ENCODE assay signal across 11 cellular contexts in genomic region chr20:39829713-39830112, GRCh38.
DNase-seq lines count a peak whose midpoint lies in the region; ATAC-seq and TF ChIP-seq lines count a peak whose summit lies in the region.
"Had no signal": no experiment of that assay in that cellular context is flagged by ENCODE, and none has a peak within 500 bp of the region (broad histone marks: within the 10 kb centered on the region; RNA-seq: fewer than 3 reads in every experiment).

No MANE protein-coding gene starts in this region.

- H3K4me2 ChIP-seq in MM.1S (ENCODE audit: low read depth, low read length): no peak overlapping the region

- peak overlapping the region in 1 of 2 donors; percentile 14 for H3K27ac Mint-ChIP-seq in natural killer cell treated with Interleukin-12 subunit alpha and Interleukin-12 subunit beta and Interleukin-15 and Interleukin-18, amount 100 ng/mL, for 72 hours
- no peak overlapping the region for H3K27ac Mint-ChIP-seq in natural killer cell
- H3K27ac Mint-ChIP-seq in T-cell: no peak overlapping the region

- H3K4me1 Mint-ChIP-seq in natural killer cell treated with Interleukin-12 subunit alpha and Interleukin-12 subunit beta and Interleukin-15 and Interleukin-18, amount 100 ng/mL, for 72 hours (ENCODE audit: low read depth in 2 of 2): peaks cover 15 to 17% of the 10 kb centered on the region in 2 donors
- H3K4me1 Mint-ChIP-seq in natural killer cell: no peaks in the 10 kb centered on the region
- no peaks in the 10 kb centered on the region for H3K4me1 Mint-ChIP-seq in T-cell

- ATAC-seq in natural killer cell treated with Interleukin-12 subunit alpha and Interleukin-12 subunit beta and Interleukin-15 and Interleukin-18, amount 100 ng/mL, for 72 hours: peak; percentile 83 to 90
- ATAC-seq in natural killer cell: no peak
- ATAC-seq in HG02840 (IDR thresholded peaks at IDR 0.05; ENCODE audit: low FRiP score, unreplicated experiment): peak; percentile 76
- ATAC-seq in T-cell (replicated peaks in 1 of 4): no peak

- H3K4me3 ChIP-seq in MM.1S (ENCODE audit: low read length): no peak overlapping the region
- H3K4me3 ChIP-seq: cardiac muscle cell, heart right ventricle had no signal

- no peaks in the 10 kb centered on the region for H3K4me1 ChIP-seq in MM.1S (ENCODE audit: low read length)

- POLR2A ChIA-PET in T-cell (lab: Charles Lee): no interaction called here

- no peaks in the 10 kb centered on the region for H3K36me3 ChIP-seq in MM.1S (replicated peaks; ENCODE audit: insufficient read depth, low read length)
- H3K36me3 ChIP-seq: cardiac muscle cell, heart right ventricle had no signal

- H3K27me3 Mint-ChIP-seq in natural killer cell treated with Interleukin-12 subunit alpha and Interleukin-12 subunit beta and Interleukin-15 and Interleukin-18, amount 100 ng/mL, for 72 hours: peaks cover 0 to 7% of the 10 kb centered on the region in 2 donors
- peaks cover 0 to 2% of the 10 kb centered on the region in 2 donors for H3K27me3 Mint-ChIP-seq in natural killer cell (ENCODE audit: low read depth in 2 of 2)
- peaks cover 0 to 3% of the 10 kb centered on the region in 2 donors for H3K27me3 Mint-ChIP-seq in T-cell

- H3K36me3 Mint-ChIP-seq in natural killer cell treated with Interleukin-12 subunit alpha and Interleukin-12 subunit beta and Interleukin-15 and Interleukin-18, amount 100 ng/mL, for 72 hours: no peaks in the 10 kb centered on the region
- H3K36me3 Mint-ChIP-seq in natural killer cell: no peaks in the 10 kb centered on the region
- H3K36me3 Mint-ChIP-seq in T-cell: no peaks in the 10 kb centered on the region

- DNase-seq in natural killer cell treated with Interleukin-12 subunit alpha and Interleukin-12 subunit beta and Interleukin-15 and Interleukin-18, amount 100 ng/mL, for 72 hours (ENCODE audit: low spot score): no peak
- no peak for DNase-seq in natural killer cell
- peak; percentile 16 for DNase-seq in MM.1S
- no peak for DNase-seq in activated gamma-delta T cell (lab: John Stamatoyannopoulos, UW)
- DNase-seq in GF-D8 (lab: John Stamatoyannopoulos, UW): no peak
- DNase-seq in T-cell: no peak
- no peak for DNase-seq in activated CD4-positive, CD25-positive, alpha-beta regulatory T cell treated with anti-CD3 and anti-CD28 coated beads, Interleukin-2, amount 50 U/mL, for 72 hours
- DNase-seq: NCI-H526 had no signal

- CTCF ChIA-PET in T-cell (lab: Charles Lee): no interaction called here

- H3K9ac ChIP-seq in MM.1S (ENCODE audit: low read length): no peak overlapping the region

- H3K27ac ChIP-seq in MM.1S (ENCODE audit: low read length): no peak overlapping the region
- H3K27ac ChIP-seq: cardiac muscle cell, heart right ventricle had no signal

- intact Hi-C loops in natural killer cell (cut with micrococcal nuclease): loop anchor here (10.0 kb wide), 1 partner anchor 65 kb away; no protein-coding TSS in a partner anchor

- peak overlapping the region; percentile 28 for H3K4me3 Mint-ChIP-seq in natural killer cell treated with Interleukin-12 subunit alpha and Interleukin-12 subunit beta and Interleukin-15 and Interleukin-18, amount 100 ng/mL, for 72 hours
- H3K4me3 Mint-ChIP-seq in natural killer cell (no peak overlapping the region), T-cell (no peak overlapping the region)

- no peaks in the 10 kb centered on the region for H4K20me1 ChIP-seq in MM.1S (ENCODE audit: insufficient read depth, low read length)

- H3K9me2 ChIP-seq in MM.1S (replicated peaks; ENCODE audit: insufficient read depth, low read length): no peaks in the 10 kb centered on the region

- no peak for TF ChIP-seq CTCF in natural killer cell (IDR thresholded peaks at IDR 0.05)
- TF ChIP-seq CTCF in MM.1S (IDR thresholded peaks at IDR 0.05; ENCODE audit: low read length): no peak

- H3K27me3 ChIP-seq in MM.1S (replicated peaks; ENCODE audit: insufficient read depth, low read length): no peaks in the 10 kb centered on the region
- H3K27me3 ChIP-seq: cardiac muscle cell had no signal

- H3K9me3 ChIP-seq in MM.1S (replicated peaks; ENCODE audit: insufficient read depth, low read length): no peaks in the 10 kb centered on the region
- H3K9me3 ChIP-seq: heart right ventricle had no signal

- H3F3A ChIP-seq in MM.1S (ENCODE audit: insufficient read depth, low read length): no peaks in the 10 kb centered on the region

- peaks cover 9% of the 10 kb centered on the region for H3K9me3 Mint-ChIP-seq in natural killer cell treated with Interleukin-12 subunit alpha and Interleukin-12 subunit beta and Interleukin-15 and Interleukin-18, amount 100 ng/mL, for 72 hours
- H3K9me3 Mint-ChIP-seq in natural killer cell (peaks cover 0 to 4% of the 10 kb centered on the region in 2 donors), T-cell (peaks cover 0 to 8% (median 0%) of the 10 kb centered on the region in 3 donors)

- H2AFZ ChIP-seq in MM.1S (ENCODE audit: low read length): no peak overlapping the region

- H3K79me2 ChIP-seq in MM.1S (ENCODE audit: low read length): no peaks in the 10 kb centered on the region

Comparison
In these comparisons a context has a peak if more than half of its experiments do, and no peak if none do; other contexts are left out.
1. ATAC-seq: peak in natural killer cell treated with Interleukin-12 subunit alpha and Interleukin-12 subunit beta and Interleukin-15 and Interleukin-18, amount 100 ng/mL, for 72 hours (2 of 2) and HG02840 (single experiment); none in natural killer cell (0 of 3) and T-cell (0 of 4).